1 cellular context compared by ENCODE assay signal in genomic region chr22:31361743-31362142, GRCh38.
TF ChIP-seq lines count a peak whose summit lies in the region.

No MANE protein-coding gene starts in this region.

TF ChIP-seq in GM23338, 12 proteins besides CTCF, POLR2A, EP300 and RAD21:
- TF ChIP-seq ZNF462 (CRISPR knock-in tag; IDR thresholded peaks at IDR 0.05) (no peak), ZNF114 (CRISPR knock-in tag; IDR thresholded peaks at IDR 0.05) (no peak), JUNB (IDR thresholded peaks at IDR 0.05; ENCODE audit: unreplicated experiment) (no peak), STAT1 (IDR thresholded peaks at IDR 0.05; ENCODE audit: unreplicated experiment) (no peak), EZH2 (IDR thresholded peaks at IDR 0.05; ENCODE audit: low read depth, unreplicated experiment) (no peak), CREB1 (CRISPR knock-in tag; IDR thresholded peaks at IDR 0.05; ENCODE audit: low read depth) (no peak), ZNF331 (CRISPR knock-in tag; IDR thresholded peaks at IDR 0.05; ENCODE audit: low read depth) (no peak), REST (IDR thresholded peaks at IDR 0.05; ENCODE audit: unreplicated experiment) (no peak), EZH2phosphoT487 (IDR thresholded peaks at IDR 0.05; ENCODE audit: unreplicated experiment) (no peak), POLR2AphosphoS5 (IDR thresholded peaks at IDR 0.05; ENCODE audit: low read depth) (no peak), ETS1 (IDR thresholded peaks at IDR 0.05) (no peak), NANOG (IDR thresholded peaks at IDR 0.05; ENCODE audit: borderline replicate concordance) (no peak)
